In the genomic region with DNA sequence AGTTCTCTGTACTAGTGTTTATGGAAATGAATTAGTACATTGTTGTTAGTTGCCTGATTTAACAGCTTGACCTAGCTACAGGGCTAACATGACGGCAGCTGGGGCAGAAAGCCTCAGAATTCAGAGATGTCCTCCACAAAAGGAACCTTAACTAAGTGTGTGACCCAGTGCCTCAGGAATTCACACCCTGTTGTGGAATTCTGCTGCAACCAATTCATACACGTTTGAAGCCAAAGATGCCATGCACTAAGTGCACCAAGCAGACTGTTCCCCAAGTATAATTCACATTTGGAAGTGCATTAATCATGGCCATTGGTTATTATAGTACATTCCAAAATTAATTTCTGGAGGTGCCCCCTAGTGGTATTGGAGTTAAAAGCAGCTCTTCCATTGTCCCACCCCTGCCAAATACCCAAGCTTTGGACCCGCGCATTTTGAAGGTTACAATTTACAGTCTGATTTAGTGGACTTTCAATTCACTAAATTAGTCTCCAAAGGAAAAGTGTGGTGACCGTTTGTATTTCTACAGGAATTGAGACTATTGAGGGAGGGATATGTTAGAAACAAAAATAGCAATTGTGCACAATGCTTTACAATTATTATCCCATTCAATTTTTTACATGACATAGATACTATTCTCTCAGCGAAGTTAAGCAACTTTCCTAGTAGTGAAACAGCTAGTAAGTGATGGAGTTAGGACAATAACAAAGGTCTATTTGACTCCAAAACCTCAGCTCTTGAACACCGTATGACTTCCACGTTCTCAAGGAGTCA, we compare ENCODE assay signal across 10 cellular contexts.
DNase-seq lines count a peak whose midpoint lies in the region; FAIRE-seq and TF ChIP-seq lines count a peak whose summit lies in the region.
"Had no signal": no experiment of that assay in that cellular context is flagged by ENCODE, and none has a peak within 500 bp of the region (broad histone marks: within the 10 kb centered on the region; RNA-seq: fewer than 3 reads in every experiment).

No MANE protein-coding gene starts in this region.

- H3K27me3 ChIP-seq in endothelial cell of umbilical vein (ENCODE audit: control insufficient read depth in 2 of 2, insufficient read depth in 2 of 2, low read length in 2 of 2) (peaks cover 0 to 7% of the 10 kb centered on the region in 2 experiments), small intestine (ENCODE audit: control insufficient read depth in 2 of 2, insufficient read depth in 2 of 2, low read length in 2 of 2) (no peaks in the 10 kb centered on the region)

- dilution Hi-C loops in endothelial cell of umbilical vein (cut with MboI; ENCODE audit: extremely low pct_ligation_motif_present, low sequenced_read_pairs), result no loop called here

- POLR2A ChIA-PET in endothelial cell of umbilical vein (lab: Charles Lee), result no interaction called here

- intact Hi-C loops in endothelial cell of umbilical vein (cut with micrococcal nuclease), result loop anchor here (1.0 to 5.0 kb wide), 2 partner anchors 99 to 405 kb away; no protein-coding TSS in a partner anchor

- H3K36me3 Mint-ChIP-seq in activated T-cell treated with anti-CD3 and anti-CD28 coated beads, Interleukin-2, amount 50 U/mL, for 24 hours (ENCODE audit: low read depth), result no peaks in the 10 kb centered on the region
- H3K36me3 Mint-ChIP-seq: activated naive CD8-positive, alpha-beta T cell treated with anti-CD3 and anti-CD28 coated beads, Interleukin-2, amount 10 ng/mL, durations not matched to agents 7 days and 5 days; memory B cell had no signal

- DNase-seq in NCI-H82 (lab: John Stamatoyannopoulos, UW) (peak; percentile 23), NCI-H82 treated with DMSO at 0.1 percent for 48 hours (lab: John Stamatoyannopoulos, UW; ENCODE audit: unreplicated experiment) (no peak), NCI-H1092 (lab: John Stamatoyannopoulos, UW) (peak; percentile 15), endothelial cell of umbilical vein (ENCODE audit: low read depth, low spot score) (peak; percentile 14), small intestine (peak; percentile 2), GM12892 (ENCODE audit: insufficient read length) (no peak), KG1 (lab: John Stamatoyannopoulos, UW) (no peak)
- no peak for DNase-seq in activated T-cell treated with anti-CD3 and anti-CD28 coated beads, Interleukin-2, amount 50 U/mL, for 24 hours
- DNase-seq: activated naive CD8-positive, alpha-beta T cell treated with anti-CD3 and anti-CD28 coated beads, Interleukin-2, amount 10 ng/mL, durations not matched to agents 7 days and 5 days had no signal

- H3K4me2 ChIP-seq in endothelial cell of umbilical vein (ENCODE audit: insufficient read depth, low read length), result no peak overlapping the region

- no peak for TF ChIP-seq POLR2A in endothelial cell of umbilical vein (IDR thresholded peaks at IDR 0.05; ENCODE audit: low read depth, low read length)
- no peak for TF ChIP-seq POLR2A in GM12892 (IDR thresholded peaks at IDR 0.05; ENCODE audit: low read depth, low read length)

- no peak overlapping the region for H2AFZ ChIP-seq in endothelial cell of umbilical vein (ENCODE audit: low read depth, low read length)

- H3K4me1 Mint-ChIP-seq in activated T-cell treated with anti-CD3 and anti-CD28 coated beads, Interleukin-2, amount 50 U/mL, for 24 hours (ENCODE audit: low read depth), result no peaks in the 10 kb centered on the region
- H3K4me1 Mint-ChIP-seq: activated naive CD8-positive, alpha-beta T cell treated with anti-CD3 and anti-CD28 coated beads, Interleukin-2, amount 10 ng/mL, durations not matched to agents 7 days and 5 days; memory B cell had no signal

- WGBS in small intestine, 3 donors, result 46 to 56% (median 54%) methylated on average over 8 of the region's 8 CpGs

- H3K4me1 ChIP-seq in endothelial cell of umbilical vein (ENCODE audit: control insufficient read depth, extremely low read depth, insufficient read depth, low read length) (no peaks in the 10 kb centered on the region), small intestine (ENCODE audit: control insufficient read depth in 2 of 2, insufficient read depth in 1 of 2, low read depth in 1 of 2, low read length in 1 of 2) (no peaks in the 10 kb centered on the region)

- H3K9me3 ChIP-seq in endothelial cell of umbilical vein (replicated peaks; ENCODE audit: control insufficient read depth, insufficient read depth, low read length) (no peaks in the 10 kb centered on the region), small intestine (ENCODE audit: control insufficient read depth, low read depth) (no peaks in the 10 kb centered on the region)

- BruUV-seq in endothelial cell of umbilical vein (replicated peaks; lab: Mats Ljungman, UMichigan), result no TSS peak

- CTCF ChIA-PET in endothelial cell of umbilical vein (lab: Charles Lee), result interaction anchor here (0.6 to 3.2 kb wide), 32 partner anchors 8 to 1813 kb away, joined by 3 to 25 read pairs (median 5); no protein-coding TSS in a partner anchor

- no peaks in the 10 kb centered on the region for H3K79me2 ChIP-seq in endothelial cell of umbilical vein (ENCODE audit: control insufficient read depth, insufficient read depth, low read length)

- no peak overlapping the region for H3K4me3 Mint-ChIP-seq in activated T-cell treated with anti-CD3 and anti-CD28 coated beads, Interleukin-2, amount 50 U/mL, for 24 hours
- H3K4me3 Mint-ChIP-seq: activated naive CD8-positive, alpha-beta T cell treated with anti-CD3 and anti-CD28 coated beads, Interleukin-2, amount 10 ng/mL, durations not matched to agents 7 days and 5 days; memory B cell had no signal

- H3K27me3 Mint-ChIP-seq in activated T-cell treated with anti-CD3 and anti-CD28 coated beads, Interleukin-2, amount 50 U/mL, for 24 hours, result no peaks in the 10 kb centered on the region
- H3K27me3 Mint-ChIP-seq: memory B cell had no signal

- H3K27ac ChIP-seq in endothelial cell of umbilical vein (ENCODE audit: insufficient read depth, low read depth, low read length) (no peak overlapping the region), small intestine (ENCODE audit: low read depth in 1 of 2, low read length in 1 of 2) (no peak overlapping the region)

- no peak overlapping the region for H3K27ac Mint-ChIP-seq in activated T-cell treated with anti-CD3 and anti-CD28 coated beads, Interleukin-2, amount 50 U/mL, for 24 hours
- H3K27ac Mint-ChIP-seq: activated naive CD8-positive, alpha-beta T cell treated with anti-CD3 and anti-CD28 coated beads, Interleukin-2, amount 10 ng/mL, durations not matched to agents 7 days and 5 days; memory B cell had no signal

- TF ChIP-seq CTCF in endothelial cell of umbilical vein (IDR thresholded peaks at IDR 0.05; ENCODE audit: extremely low read depth in 1 of 2, insufficient read depth in 1 of 2, low read depth in 1 of 2, low read length in 2 of 2), result peak; percentile 52 to 54

- FAIRE-seq in endothelial cell of umbilical vein (lab: Jason Lieb, UNC), result peak; percentile 78
- FAIRE-seq in small intestine (lab: Jason Lieb, UNC), result no peak
- no peak for FAIRE-seq in GM12892 (lab: Jason Lieb, UNC)

- peaks cover 9% of the 10 kb centered on the region for H3K9me3 Mint-ChIP-seq in activated T-cell treated with anti-CD3 and anti-CD28 coated beads, Interleukin-2, amount 50 U/mL, for 24 hours

- H4K20me1 ChIP-seq in endothelial cell of umbilical vein (replicated peaks; ENCODE audit: control insufficient read depth, extremely low read depth, insufficient read depth, low read length), result no peaks in the 10 kb centered on the region

- H3K9ac ChIP-seq in endothelial cell of umbilical vein (replicated peaks; ENCODE audit: extremely low read depth, insufficient read depth, low read length), result no peak overlapping the region

- no peaks in the 10 kb centered on the region for H3K36me3 ChIP-seq in endothelial cell of umbilical vein (ENCODE audit: control insufficient read depth in 2 of 2, extremely low read depth in 1 of 2, insufficient read depth in 2 of 2, low read length in 2 of 2)
- no peaks in the 10 kb centered on the region for H3K36me3 ChIP-seq in small intestine (ENCODE audit: control insufficient read depth in 2 of 2, insufficient read depth in 2 of 2, low read length in 2 of 2)

- no peaks in the 10 kb centered on the region for H3K9me1 ChIP-seq in endothelial cell of umbilical vein (replicated peaks; ENCODE audit: control insufficient read depth, extremely low read depth, insufficient read depth, low read length)

- H3K4me3 ChIP-seq in endothelial cell of umbilical vein (replicated peaks in 1 of 3; ENCODE audit: insufficient read depth in 1 of 3, low read depth in 1 of 3, low read length in 3 of 3) (no peak overlapping the region), small intestine (ENCODE audit: low read depth in 1 of 2, low read length in 2 of 2) (no peak overlapping the region)

TF ChIP-seq in endothelial cell of umbilical vein, 7 proteins besides CTCF, POLR2A, EP300 and RAD21:
- TF ChIP-seq MYC (IDR thresholded peaks at IDR 0.05; ENCODE audit: low read depth, low read length) (no peak), JUN (IDR thresholded peaks at IDR 0.05; ENCODE audit: borderline replicate concordance, insufficient read depth, insufficient read length, low read depth) (no peak), GATA2 (IDR thresholded peaks at IDR 0.05; ENCODE audit: insufficient read depth, insufficient read length, low read depth, low read length) (no peak), EZH2 (IDR thresholded peaks at IDR 0.05; ENCODE audit: borderline replicate concordance, low read depth, low read length, severe bottlenecking) (no peak), FOS (IDR thresholded peaks at IDR 0.05; ENCODE audit: borderline replicate concordance, insufficient read depth, low read length) (no peak), MAX (IDR thresholded peaks at IDR 0.05; ENCODE audit: insufficient read depth, insufficient read length) (no peak), POLR2AphosphoS5 (IDR thresholded peaks at IDR 0.05; ENCODE audit: insufficient read depth, low read depth, low read length) (no peak)

Comparison
In these comparisons a context has a peak if more than half of its experiments do, and no peak if none do; other contexts are left out.
1. DNase-seq: peak in NCI-H82 (single experiment), NCI-H1092 (single experiment), endothelial cell of umbilical vein (single experiment) and small intestine (single experiment); none in NCI-H82 treated with DMSO at 0.1 percent for 48 hours (single experiment), GM12892 (single experiment), KG1 (single experiment) and activated T-cell treated with anti-CD3 and anti-CD28 coated beads, Interleukin-2, amount 50 U/mL, for 24 hours (single experiment).